26 cellular contexts compared by ENCODE assay signal in genomic region chr11:90669094-90669493, GRCh38.
"Had no signal": no experiment of that assay in that cellular context is flagged by ENCODE, and none has a peak within 500 bp of the region (broad histone marks: within the 10 kb centered on the region; RNA-seq: fewer than 3 reads in every experiment).

No MANE protein-coding gene starts in this region.

- H3K4me1 Mint-ChIP-seq: stimulated activated effector memory CD8-positive, alpha-beta T cell treated with anti-CD3 and anti-CD28 coated beads, Interleukin-12 subunit alpha, Interleukin-12 subunit beta, amount 100 ng/mL, for 72 hours; stimulated activated memory B cell treated with anti-CD40 and anti-IgM and Interleukin-4, amounts not matched to agents 10 μg/mL and 1 μg/mL and 100 μg/mL, for 72 hours; stimulated activated naive B cell treated with anti-CD40 and anti-IgM and Interleukin-4, amounts not matched to agents 10 μg/mL and 1 μg/mL and 100 μg/mL, for 72 hours; stimulated activated naive CD8-positive, alpha-beta T cell treated with anti-CD3 and anti-CD28 coated beads, Interleukin-15, amount 100 ng/mL, for 72 hours had no signal

- H3K36me3 Mint-ChIP-seq: stimulated activated effector memory CD8-positive, alpha-beta T cell treated with anti-CD3 and anti-CD28 coated beads, Interleukin-12 subunit alpha, Interleukin-12 subunit beta, amount 100 ng/mL, for 72 hours; stimulated activated memory B cell treated with anti-CD40 and anti-IgM and Interleukin-4, amounts not matched to agents 10 μg/mL and 1 μg/mL and 100 μg/mL, for 72 hours; stimulated activated naive B cell treated with anti-CD40 and anti-IgM and Interleukin-4, amounts not matched to agents 10 μg/mL and 1 μg/mL and 100 μg/mL, for 72 hours; type B pancreatic cell had no signal

- H3K4me3 Mint-ChIP-seq: stimulated activated effector memory CD8-positive, alpha-beta T cell treated with anti-CD3 and anti-CD28 coated beads, Interleukin-12 subunit alpha, Interleukin-12 subunit beta, amount 100 ng/mL, for 72 hours; stimulated activated memory B cell treated with anti-CD40 and anti-IgM and Interleukin-4, amounts not matched to agents 10 μg/mL and 1 μg/mL and 100 μg/mL, for 72 hours; stimulated activated naive B cell treated with anti-CD40 and anti-IgM and Interleukin-4, amounts not matched to agents 10 μg/mL and 1 μg/mL and 100 μg/mL, for 72 hours; stimulated activated naive CD8-positive, alpha-beta T cell treated with anti-CD3 and anti-CD28 coated beads, Interleukin-15, amount 100 ng/mL, for 72 hours; stimulated activated naive CD8-positive, alpha-beta T cell treated with anti-CD3 and anti-CD28 coated beads, Interleukin-15, Interleukin-2, amounts not matched to agents 100 ng/mL and 50 ng/mL, for 24 hours; type B pancreatic cell had no signal

- H3K9me3 ChIP-seq: stomach, suprapubic skin, testis, thoracic aorta, thyroid gland, tibial artery, tibial nerve, transverse colon, upper lobe of left lung, upper lobe of right lung, uterus, vagina had no signal

- H3K27me3 Mint-ChIP-seq: stimulated activated memory B cell treated with anti-CD40 and anti-IgM and Interleukin-4, amounts not matched to agents 10 μg/mL and 1 μg/mL and 100 μg/mL, for 72 hours; stimulated activated naive B cell treated with anti-CD40 and anti-IgM and Interleukin-4, amounts not matched to agents 10 μg/mL and 1 μg/mL and 100 μg/mL, for 72 hours; stimulated activated naive CD8-positive, alpha-beta T cell treated with anti-CD3 and anti-CD28 coated beads, Interleukin-15, amount 100 ng/mL, for 72 hours; stimulated activated naive CD8-positive, alpha-beta T cell treated with anti-CD3 and anti-CD28 coated beads, Interleukin-15, Interleukin-2, amounts not matched to agents 100 ng/mL and 50 ng/mL, for 24 hours had no signal

- H3K27ac Mint-ChIP-seq: stimulated activated effector memory CD8-positive, alpha-beta T cell treated with anti-CD3 and anti-CD28 coated beads, Interleukin-12 subunit alpha, Interleukin-12 subunit beta, amount 100 ng/mL, for 72 hours; stimulated activated memory B cell treated with anti-CD40 and anti-IgM and Interleukin-4, amounts not matched to agents 10 μg/mL and 1 μg/mL and 100 μg/mL, for 72 hours; stimulated activated naive B cell treated with anti-CD40 and anti-IgM and Interleukin-4, amounts not matched to agents 10 μg/mL and 1 μg/mL and 100 μg/mL, for 72 hours; stimulated activated naive CD8-positive, alpha-beta T cell treated with anti-CD3 and anti-CD28 coated beads, Interleukin-15, amount 100 ng/mL, for 72 hours; stimulated activated naive CD8-positive, alpha-beta T cell treated with anti-CD3 and anti-CD28 coated beads, Interleukin-15, Interleukin-2, amounts not matched to agents 100 ng/mL and 50 ng/mL, for 24 hours; type B pancreatic cell had no signal

- ATAC-seq: stimulated activated effector memory CD8-positive, alpha-beta T cell treated with anti-CD3 and anti-CD28 coated beads, Interleukin-12 subunit alpha, Interleukin-12 subunit beta, amount 100 ng/mL, for 72 hours; stimulated activated memory B cell treated with anti-CD40 and anti-IgM and Interleukin-4, amounts not matched to agents 10 μg/mL and 1 μg/mL and 100 μg/mL, for 72 hours; stimulated activated naive B cell treated with anti-CD40 and anti-IgM and Interleukin-4, amounts not matched to agents 10 μg/mL and 1 μg/mL and 100 μg/mL, for 72 hours; stimulated activated naive CD8-positive, alpha-beta T cell treated with anti-CD3 and anti-CD28 coated beads, Interleukin-15, amount 100 ng/mL, for 72 hours; stimulated activated naive CD8-positive, alpha-beta T cell treated with anti-CD3 and anti-CD28 coated beads, Interleukin-15, Interleukin-2, amounts not matched to agents 100 U/mL and 50 U/mL, for 24 hours; upper lobe of right lung had no signal

- H3K4me1 ChIP-seq: stomach, suprapubic skin, testis, thyroid gland, tibial artery, tibial nerve, transverse colon, upper lobe of left lung, upper lobe of right lung, uterus, vagina had no signal

- H3K9me3 Mint-ChIP-seq: type B pancreatic cell had no signal

- H3K27ac ChIP-seq: stomach, suprapubic skin, testis, thoracic aorta, thyroid gland, tibial artery, tibial nerve, transverse colon, upper lobe of left lung, upper lobe of right lung, uterus, vagina had no signal

- H3K4me3 ChIP-seq: stomach, suprapubic skin, testis, thoracic aorta, thyroid gland, tibial artery, tibial nerve, transverse colon, upper lobe of left lung, upper lobe of right lung, uterus, vagina had no signal

- H3K36me3 ChIP-seq: stomach, suprapubic skin, thoracic aorta, thyroid gland, tibial artery, tibial nerve, transverse colon, upper lobe of left lung, upper lobe of right lung, uterus, vagina had no signal

- H3K27me3 ChIP-seq: stomach, suprapubic skin, testis, thyroid gland, tibial artery, tibial nerve, transverse colon, upper lobe of left lung, upper lobe of right lung, uterus, vagina had no signal

- DNase-seq: stimulated activated CD4-positive, alpha-beta T cell treated with anti-CD3 and anti-CD28 coated beads, Interleukin-2, amount 100 ng/mL, for 48 hours; stimulated activated CD4-positive, alpha-beta T cell treated with anti-CD3 and anti-CD28 coated beads, Interleukin-4, amount 100 ng/mL, for 1 hour; stimulated activated CD4-positive, alpha-beta T cell treated with anti-CD3 and anti-CD28 coated beads, Interleukin-4, amount 100 ng/mL, for 4 hours; stimulated activated CD8-positive, alpha-beta memory T cell treated with anti-CD3 and anti-CD28 coated beads, Interleukin-4, amount 100 ng/mL, for 48 hours; stimulated activated naive B cell treated with anti-CD40 and anti-IgM and Interleukin-4, amounts not matched to agents 10 μg/mL and 1 μg/mL and 100 μg/mL, for 72 hours; stimulated activated naive CD4-positive, alpha-beta T cell; stimulated activated naive CD4-positive, alpha-beta T cell treated with Interleukin-2 at 50 U/mL for 16 hours; stimulated activated naive CD8-positive, alpha-beta T cell treated with anti-CD3 and anti-CD28 coated beads, Interleukin-15, amount 100 ng/mL, for 72 hours; stimulated activated naive CD8-positive, alpha-beta T cell treated with anti-CD3 and anti-CD28 coated beads, Interleukin-15, Interleukin-2, amounts not matched to agents 100 U/mL and 50 U/mL, for 24 hours; stomach; substantia nigra; testis; thyroid gland; tibial artery; transverse colon; upper lobe of left lung; upper lobe of right lung; uterus had no signal
